Comparison of ENCODE assay signal across 1 cellular context in the genomic region with DNA sequence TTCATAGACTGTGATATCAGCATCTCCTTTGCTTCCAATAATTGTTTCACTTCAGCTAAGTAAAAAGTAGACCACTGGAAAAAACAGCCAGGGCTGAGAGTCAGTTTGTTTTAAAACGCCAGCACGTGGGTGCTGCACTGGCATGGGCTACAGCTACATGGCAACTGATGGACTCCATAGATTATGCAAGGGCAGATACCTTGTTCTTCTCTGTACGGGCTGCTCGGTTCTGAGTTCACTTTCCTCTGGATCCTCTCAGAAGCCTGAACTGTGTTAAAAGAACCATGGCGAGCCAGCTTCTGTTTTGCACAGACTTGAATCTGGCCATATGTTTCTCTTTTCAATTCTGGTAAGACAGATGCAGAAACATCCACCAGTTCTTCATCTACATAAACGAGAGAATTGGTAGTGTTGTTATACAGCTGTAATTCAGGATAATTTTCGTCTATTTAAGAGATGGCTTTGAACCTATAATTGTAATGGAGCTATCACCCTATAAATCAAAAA.
TF ChIP-seq lines count a peak whose summit lies in the region.

No MANE protein-coding gene starts in this region.

TF ChIP-seq in IMR-90, 13 proteins besides CTCF, POLR2A, EP300 and RAD21:
- TF ChIP-seq, protein P1, sequence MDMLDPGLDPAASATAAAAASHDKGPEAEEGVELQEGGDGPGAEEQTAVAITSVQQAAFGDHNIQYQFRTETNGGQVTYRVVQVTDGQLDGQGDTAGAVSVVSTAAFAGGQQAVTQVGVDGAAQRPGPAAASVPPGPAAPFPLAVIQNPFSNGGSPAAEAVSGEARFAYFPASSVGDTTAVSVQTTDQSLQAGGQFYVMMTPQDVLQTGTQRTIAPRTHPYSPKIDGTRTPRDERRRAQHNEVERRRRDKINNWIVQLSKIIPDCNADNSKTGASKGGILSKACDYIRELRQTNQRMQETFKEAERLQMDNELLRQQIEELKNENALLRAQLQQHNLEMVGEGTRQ (IDR thresholded peaks at IDR 0.05; ENCODE audit: low read depth, low read length), result no peak
- TF ChIP-seq MAFK (IDR thresholded peaks at IDR 0.05; ENCODE audit: low read depth, low read length) (no peak), CHD1 (IDR thresholded peaks at IDR 0.05; ENCODE audit: low read depth, low read length) (no peak), RCOR1 (IDR thresholded peaks at IDR 0.05; ENCODE audit: insufficient replicate concordance, low read length) (no peak), CEBPB (IDR thresholded peaks at IDR 0.05; ENCODE audit: low read depth, low read length) (no peak), NFE2L2 (IDR thresholded peaks at IDR 0.05; ENCODE audit: low read depth, low read length) (no peak), MXI1 (IDR thresholded peaks at IDR 0.05; ENCODE audit: borderline replicate concordance, low read depth, low read length) (no peak), SMC3 (IDR thresholded peaks at IDR 0.05; ENCODE audit: low read depth, low read length) (no peak), MAZ (IDR thresholded peaks at IDR 0.05; ENCODE audit: borderline replicate concordance, low read depth, low read length) (no peak), RFX5 (IDR thresholded peaks at IDR 0.05; ENCODE audit: low read depth, low read length) (no peak), FOS (IDR thresholded peaks at IDR 0.05; ENCODE audit: low read depth, low read length) (no peak)
